ENCODE assay signal across 2 cellular contexts in the genomic region with DNA sequence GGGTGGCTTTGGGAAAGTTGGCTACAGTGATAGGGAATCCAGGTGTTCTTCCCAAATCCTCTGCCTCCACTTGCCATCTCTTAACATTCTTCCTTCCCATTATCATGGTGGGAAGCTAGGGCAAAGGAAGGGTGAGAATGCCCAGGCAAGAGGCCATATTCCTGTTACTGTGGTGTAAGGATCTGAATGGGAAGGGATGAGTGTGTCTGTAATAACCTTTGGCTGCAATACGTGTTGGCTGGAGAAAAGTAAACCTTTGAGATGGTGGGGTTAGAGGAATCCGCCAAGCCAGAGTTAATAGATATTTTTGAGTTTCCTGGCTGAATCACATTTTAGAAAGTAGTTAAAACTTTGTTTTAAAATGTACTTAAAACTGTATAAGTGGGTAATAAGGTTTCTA.
TF ChIP-seq lines count a peak whose summit lies in the region.

No MANE protein-coding gene starts in this region.

TF ChIP-seq in liver, 16 proteins besides CTCF, POLR2A, EP300 and RAD21 (continued from another document):
- TF ChIP-seq, protein P1, sequence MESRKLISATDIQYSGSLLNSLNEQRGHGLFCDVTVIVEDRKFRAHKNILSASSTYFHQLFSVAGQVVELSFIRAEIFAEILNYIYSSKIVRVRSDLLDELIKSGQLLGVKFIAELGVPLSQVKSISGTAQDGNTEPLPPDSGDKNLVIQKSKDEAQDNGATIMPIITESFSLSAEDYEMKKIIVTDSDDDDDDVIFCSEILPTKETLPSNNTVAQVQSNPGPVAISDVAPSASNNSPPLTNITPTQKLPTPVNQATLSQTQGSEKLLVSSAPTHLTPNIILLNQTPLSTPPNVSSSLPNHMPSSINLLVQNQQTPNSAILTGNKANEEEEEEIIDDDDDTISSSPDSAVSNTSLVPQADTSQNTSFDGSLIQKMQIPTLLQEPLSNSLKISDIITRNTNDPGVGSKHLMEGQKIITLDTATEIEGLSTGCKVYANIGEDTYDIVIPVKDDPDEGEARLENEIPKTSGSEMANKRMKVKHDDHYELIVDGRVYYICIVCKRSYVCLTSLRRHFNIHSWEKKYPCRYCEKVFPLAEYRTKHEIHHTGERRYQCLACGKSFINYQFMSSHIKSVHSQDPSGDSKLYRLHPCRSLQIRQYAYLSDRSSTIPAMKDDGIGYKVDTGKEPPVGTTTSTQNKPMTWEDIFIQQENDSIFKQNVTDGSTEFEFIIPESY (IDR thresholded peaks at IDR 0.05), result no peak
- TF ChIP-seq, protein P2, sequence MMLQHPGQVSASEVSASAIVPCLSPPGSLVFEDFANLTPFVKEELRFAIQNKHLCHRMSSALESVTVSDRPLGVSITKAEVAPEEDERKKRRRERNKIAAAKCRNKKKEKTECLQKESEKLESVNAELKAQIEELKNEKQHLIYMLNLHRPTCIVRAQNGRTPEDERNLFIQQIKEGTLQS (IDR thresholded peaks at IDR 0.05), result no peak
- TF ChIP-seq SP1 (IDR thresholded peaks at IDR 0.05) (no peak), FOXA1 (IDR thresholded peaks at IDR 0.05) (no peak), FOXA2 (IDR thresholded peaks at IDR 0.05) (no peak), YY1 (IDR thresholded peaks at IDR 0.05) (no peak), NR2F2 (IDR thresholded peaks at IDR 0.05) (no peak), TAF1 (conservative IDR thresholded peaks at IDR 0.05) (no peak), HNF4A (conservative IDR thresholded peaks at IDR 0.05) (peak in 1 of 2 donors; percentile 38), HNF4G (IDR thresholded peaks at IDR 0.05) (no peak)
- TF ChIP-seq, protein P3, sequence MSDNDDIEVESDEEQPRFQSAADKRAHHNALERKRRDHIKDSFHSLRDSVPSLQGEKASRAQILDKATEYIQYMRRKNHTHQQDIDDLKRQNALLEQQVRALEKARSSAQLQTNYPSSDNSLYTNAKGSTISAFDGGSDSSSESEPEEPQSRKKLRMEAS (IDR thresholded peaks at IDR 0.05), result no peak
- TF ChIP-seq, protein P4, sequence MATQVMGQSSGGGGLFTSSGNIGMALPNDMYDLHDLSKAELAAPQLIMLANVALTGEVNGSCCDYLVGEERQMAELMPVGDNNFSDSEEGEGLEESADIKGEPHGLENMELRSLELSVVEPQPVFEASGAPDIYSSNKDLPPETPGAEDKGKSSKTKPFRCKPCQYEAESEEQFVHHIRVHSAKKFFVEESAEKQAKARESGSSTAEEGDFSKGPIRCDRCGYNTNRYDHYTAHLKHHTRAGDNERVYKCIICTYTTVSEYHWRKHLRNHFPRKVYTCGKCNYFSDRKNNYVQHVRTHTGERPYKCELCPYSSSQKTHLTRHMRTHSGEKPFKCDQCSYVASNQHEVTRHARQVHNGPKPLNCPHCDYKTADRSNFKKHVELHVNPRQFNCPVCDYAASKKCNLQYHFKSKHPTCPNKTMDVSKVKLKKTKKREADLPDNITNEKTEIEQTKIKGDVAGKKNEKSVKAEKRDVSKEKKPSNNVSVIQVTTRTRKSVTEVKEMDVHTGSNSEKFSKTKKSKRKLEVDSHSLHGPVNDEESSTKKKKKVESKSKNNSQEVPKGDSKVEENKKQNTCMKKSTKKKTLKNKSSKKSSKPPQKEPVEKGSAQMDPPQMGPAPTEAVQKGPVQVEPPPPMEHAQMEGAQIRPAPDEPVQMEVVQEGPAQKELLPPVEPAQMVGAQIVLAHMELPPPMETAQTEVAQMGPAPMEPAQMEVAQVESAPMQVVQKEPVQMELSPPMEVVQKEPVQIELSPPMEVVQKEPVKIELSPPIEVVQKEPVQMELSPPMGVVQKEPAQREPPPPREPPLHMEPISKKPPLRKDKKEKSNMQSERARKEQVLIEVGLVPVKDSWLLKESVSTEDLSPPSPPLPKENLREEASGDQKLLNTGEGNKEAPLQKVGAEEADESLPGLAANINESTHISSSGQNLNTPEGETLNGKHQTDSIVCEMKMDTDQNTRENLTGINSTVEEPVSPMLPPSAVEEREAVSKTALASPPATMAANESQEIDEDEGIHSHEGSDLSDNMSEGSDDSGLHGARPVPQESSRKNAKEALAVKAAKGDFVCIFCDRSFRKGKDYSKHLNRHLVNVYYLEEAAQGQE (IDR thresholded peaks at IDR 0.05), result no peak

TF ChIP-seq in HepG2, 621 proteins besides CTCF, POLR2A, EP300 and RAD21:
- TF ChIP-seq, protein P5, sequence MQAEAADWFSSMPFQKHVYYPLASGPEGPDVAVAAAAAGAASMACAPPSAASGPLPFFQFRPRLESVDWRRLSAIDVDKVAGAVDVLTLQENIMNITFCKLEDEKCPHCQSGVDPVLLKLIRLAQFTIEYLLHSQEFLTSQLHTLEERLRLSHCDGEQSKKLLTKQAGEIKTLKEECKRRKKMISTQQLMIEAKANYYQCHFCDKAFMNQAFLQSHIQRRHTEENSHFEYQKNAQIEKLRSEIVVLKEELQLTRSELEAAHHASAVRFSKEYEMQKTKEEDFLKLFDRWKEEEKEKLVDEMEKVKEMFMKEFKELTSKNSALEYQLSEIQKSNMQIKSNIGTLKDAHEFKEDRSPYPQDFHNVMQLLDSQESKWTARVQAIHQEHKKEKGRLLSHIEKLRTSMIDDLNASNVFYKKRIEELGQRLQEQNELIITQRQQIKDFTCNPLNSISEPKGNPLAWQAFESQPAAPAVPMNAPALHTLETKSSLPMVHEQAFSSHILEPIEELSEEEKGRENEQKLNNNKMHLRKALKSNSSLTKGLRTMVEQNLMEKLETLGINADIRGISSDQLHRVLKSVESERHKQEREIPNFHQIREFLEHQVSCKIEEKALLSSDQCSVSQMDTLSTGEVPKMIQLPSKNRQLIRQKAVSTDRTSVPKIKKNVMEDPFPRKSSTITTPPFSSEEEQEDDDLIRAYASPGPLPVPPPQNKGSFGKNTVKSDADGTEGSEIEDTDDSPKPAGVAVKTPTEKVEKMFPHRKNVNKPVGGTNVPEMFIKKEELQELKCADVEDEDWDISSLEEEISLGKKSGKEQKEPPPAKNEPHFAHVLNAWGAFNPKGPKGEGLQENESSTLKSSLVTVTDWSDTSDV (CRISPR knock-in tag; IDR thresholded peaks at IDR 0.05), result no peak
- no peak for TF ChIP-seq HNRNPK (IDR thresholded peaks at IDR 0.05; ENCODE audit: low read depth, low read length, poor library complexity, severe bottlenecking)
- TF ChIP-seq, protein P6, sequence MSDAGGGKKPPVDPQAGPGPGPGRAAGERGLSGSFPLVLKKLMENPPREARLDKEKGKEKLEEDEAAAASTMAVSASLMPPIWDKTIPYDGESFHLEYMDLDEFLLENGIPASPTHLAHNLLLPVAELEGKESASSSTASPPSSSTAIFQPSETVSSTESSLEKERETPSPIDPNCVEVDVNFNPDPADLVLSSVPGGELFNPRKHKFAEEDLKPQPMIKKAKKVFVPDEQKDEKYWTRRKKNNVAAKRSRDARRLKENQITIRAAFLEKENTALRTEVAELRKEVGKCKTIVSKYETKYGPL (CRISPR knock-in tag; IDR thresholded peaks at IDR 0.05), result no peak
- TF ChIP-seq, protein P1 (CRISPR knock-in tag; IDR thresholded peaks at IDR 0.05), result no peak
- TF ChIP-seq HIVEP1 (CRISPR knock-in tag; IDR thresholded peaks at IDR 0.05), result no peak
- TF ChIP-seq, protein P7, sequence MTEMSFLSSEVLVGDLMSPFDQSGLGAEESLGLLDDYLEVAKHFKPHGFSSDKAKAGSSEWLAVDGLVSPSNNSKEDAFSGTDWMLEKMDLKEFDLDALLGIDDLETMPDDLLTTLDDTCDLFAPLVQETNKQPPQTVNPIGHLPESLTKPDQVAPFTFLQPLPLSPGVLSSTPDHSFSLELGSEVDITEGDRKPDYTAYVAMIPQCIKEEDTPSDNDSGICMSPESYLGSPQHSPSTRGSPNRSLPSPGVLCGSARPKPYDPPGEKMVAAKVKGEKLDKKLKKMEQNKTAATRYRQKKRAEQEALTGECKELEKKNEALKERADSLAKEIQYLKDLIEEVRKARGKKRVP (CRISPR knock-in tag; IDR thresholded peaks at IDR 0.05), result no peak
